ENCODE assay signal across 16 cellular contexts in the genomic region with DNA sequence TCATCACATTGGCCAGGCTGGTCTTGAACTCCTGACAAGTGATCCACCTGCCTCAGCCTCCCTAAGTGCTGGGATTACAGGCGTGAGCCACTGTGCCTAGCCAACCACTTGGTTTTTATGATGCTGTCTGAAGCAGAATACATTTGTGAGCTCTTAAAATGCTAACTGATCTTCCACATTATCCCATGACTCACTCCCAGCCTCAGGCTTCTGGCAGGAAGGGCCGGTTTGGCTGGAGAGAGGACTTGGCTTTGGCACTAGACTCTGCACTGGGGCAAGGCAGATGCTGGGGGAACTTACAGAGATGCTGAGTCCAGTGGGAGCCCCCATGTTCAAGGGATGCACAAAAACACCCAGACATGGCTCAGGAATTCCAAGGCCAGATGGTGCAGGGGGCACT. TPM values are rescaled to one million over a fixed set of nuclear protein-coding genes. Genes with fewer than 3 reads are reported as not detected.
A peak's percentile ranks its signal among the peaks of the same experiment; 100 is the strongest.
DNase-seq lines count a peak whose midpoint lies in the region; ATAC-seq and TF ChIP-seq lines count a peak whose summit lies in the region.
"Had no signal": no experiment of that assay in that cellular context is flagged by ENCODE, and none has a peak within 500 bp of the region (broad histone marks: within the 10 kb centered on the region; RNA-seq: fewer than 3 reads in every experiment).

No MANE protein-coding gene starts in this region.

- H3K27me3 ChIP-seq in adipocyte (replicated peaks; ENCODE audit: control insufficient read depth, insufficient read depth, low read length), result no peaks in the 10 kb centered on the region
- H3K27me3 ChIP-seq: gastroesophageal sphincter had no signal

- H3K27me3 Mint-ChIP-seq in natural killer cell (ENCODE audit: low read depth in 2 of 2), result peaks cover 3 to 6% of the 10 kb centered on the region in 2 donors

- ATAC-seq in natural killer cell, result no peak
- ATAC-seq in sciatic nerve, result no peak
- ATAC-seq: gastroesophageal sphincter, left lobe of liver had no signal

- no peak overlapping the region for H3K9ac ChIP-seq in adipocyte (ENCODE audit: low read length)

- intact Hi-C loops in natural killer cell (cut with micrococcal nuclease) (no loop called here), sciatic nerve (cut with DNase I) (no loop called here)

- H3K4me1 ChIP-seq in adipocyte (ENCODE audit: control insufficient read depth, insufficient read depth, low read length), result no peaks in the 10 kb centered on the region
- H3K4me1 ChIP-seq: gastroesophageal sphincter had no signal

- peak; percentile 61 for DNase-seq in HFF-Myc (ENCODE audit: extremely low read depth, low read depth)
- peak; percentile 68 for DNase-seq in adipocyte (ENCODE audit: low read depth)
- peak; percentile 85 for DNase-seq in fibroblast of the aortic adventitia (ENCODE audit: low read depth)
- no peak for DNase-seq in natural killer cell
- no peak for DNase-seq in GF-D8 (lab: John Stamatoyannopoulos, UW)
- DNase-seq in sciatic nerve (ENCODE audit: low spot score), result no peak
- DNase-seq in midbrain (lab: John Stamatoyannopoulos, UW), result no peak
- DNase-seq: activated T-cell treated with anti-CD3 and anti-CD28 coated beads for 4 hours; central memory CD4-positive, alpha-beta T cell; DMS53; NCI-H146; T-helper 9 cell had no signal

- no peaks in the 10 kb centered on the region for H3K9me3 Mint-ChIP-seq in natural killer cell
- H3K9me3 Mint-ChIP-seq: stimulated activated naive CD8-positive, alpha-beta T cell treated with anti-CD3 and anti-CD28 coated beads, Interleukin-15, Interleukin-2, amounts not matched to agents 100 ng/mL and 50 ng/mL, for 24 hours had no signal

- H3K4me3 Mint-ChIP-seq in natural killer cell, result no peak overlapping the region
- H3K4me3 Mint-ChIP-seq: stimulated activated naive CD8-positive, alpha-beta T cell treated with anti-CD3 and anti-CD28 coated beads, Interleukin-15, Interleukin-2, amounts not matched to agents 100 ng/mL and 50 ng/mL, for 24 hours had no signal

- no peaks in the 10 kb centered on the region for H3K36me3 Mint-ChIP-seq in natural killer cell

- no peaks in the 10 kb centered on the region for H3K36me3 ChIP-seq in adipocyte (ENCODE audit: control insufficient read depth, insufficient read depth, low read length, severe bottlenecking)
- H3K36me3 ChIP-seq: gastroesophageal sphincter had no signal

- no peak overlapping the region for H3K27ac Mint-ChIP-seq in natural killer cell
- H3K27ac Mint-ChIP-seq: stimulated activated naive CD8-positive, alpha-beta T cell treated with anti-CD3 and anti-CD28 coated beads, Interleukin-15, Interleukin-2, amounts not matched to agents 100 ng/mL and 50 ng/mL, for 24 hours had no signal

- peak overlapping the region; percentile 97 for H3K27ac ChIP-seq in temporal lobe (ENCODE audit: low read depth, low read length)
- H3K27ac ChIP-seq: gastroesophageal sphincter had no signal

- H3K4me3 ChIP-seq in HFF-Myc (replicated peaks; ENCODE audit: low read depth, low read length) (no peak overlapping the region), adipocyte (ENCODE audit: low read length) (no peak overlapping the region), fibroblast of the aortic adventitia (ENCODE audit: low read depth, low read length) (no peak overlapping the region)
- H3K4me3 ChIP-seq: gastroesophageal sphincter had no signal

- TF ChIP-seq CTCF in HFF-Myc (IDR thresholded peaks at IDR 0.05; ENCODE audit: low read depth, low read length, missing control alignments), result no peak
- no peak for TF ChIP-seq CTCF in fibroblast of the aortic adventitia (IDR thresholded peaks at IDR 0.05; ENCODE audit: insufficient read depth, low read length)
- TF ChIP-seq CTCF in natural killer cell (IDR thresholded peaks at IDR 0.05), result no peak

- no peaks in the 10 kb centered on the region for H3K9me3 ChIP-seq in adipocyte (ENCODE audit: control insufficient read depth, low read length)
- H3K9me3 ChIP-seq: gastroesophageal sphincter had no signal

- peaks cover 9% of the 10 kb centered on the region in 2 donors for H3K4me1 Mint-ChIP-seq in natural killer cell

RNA-seq across cellular contexts. Expression of gene SH3BP4, which starts 40.5 kb away (rescaled TPM):
- total RNA-seq in fibroblast of the aortic adventitia (ENCODE audit: low replicate concordance) (32.2 and 49.7 TPM in 2 replicates), temporal lobe (8.4 TPM), natural killer cell (1 to 10 TPM in 2 of 3 donors, under 1 TPM in 1; 0.39 to 2.6 (median 1.0) TPM), sciatic nerve (26.7 TPM)

Comparison
In these comparisons a context has a peak if more than half of its experiments do, and no peak if none do; other contexts are left out.
1. DNase-seq: peak in HFF-Myc (single experiment), adipocyte (single experiment) and fibroblast of the aortic adventitia (single experiment); none in natural killer cell (single experiment), GF-D8 (single experiment), sciatic nerve (single experiment) and midbrain (single experiment).